7 cellular contexts compared by ENCODE assay signal in genomic region chr14:105721996-105722709, GRCh38.
DNase-seq lines count a peak whose midpoint lies in the region; ATAC-seq and TF ChIP-seq lines count a peak whose summit lies in the region.
"Not testable (repeated sequence)": the region's sequence is repeated elsewhere in the genome, so short reads cannot be mapped to it uniquely, and the experiment has no call there.

No MANE protein-coding gene starts in this region.

- peak in 2 of 3 donors; percentile 14 to 25 for DNase-seq in Peyer's patch
- DNase-seq in cardiac septum (ENCODE audit: low spot score), result peak; percentile 43
- DNase-seq in left lung, result peak; percentile 4 to 74
- DNase-seq in omental fat pad (ENCODE audit: low spot score), result peak; percentile 5
- DNase-seq in spleen, result peak; percentile 72
- DNase-seq in ureter (ENCODE audit: low spot score), result peak; percentile 38

- intact Hi-C loops in cardiac septum (cut with DNase I); left lung (cut with DNase I); spleen (cut with DNase I; ENCODE audit: low total_unique reads): not testable (repeated sequence)

- not testable (repeated sequence) for H3K4me3 ChIP-seq in Peyer's patch, left lung, spleen

- H3K4me1 ChIP-seq in Peyer's patch, left lung, spleen: not testable (repeated sequence)

- not testable (repeated sequence) for TF ChIP-seq CTCF in C4-2B (conservative IDR thresholded peaks at IDR 0.05); Peyer's patch (IDR thresholded peaks at IDR 0.05); left lung (IDR thresholded peaks at IDR 0.05); omental fat pad (IDR thresholded peaks at IDR 0.05); spleen (IDR thresholded peaks at IDR 0.05 in 8 of 11, conservative IDR thresholded peaks at IDR 0.05 in 3 of 11)

- H3K27me3 ChIP-seq in Peyer's patch; left lung; spleen (replicated peaks in 1 of 7): not testable (repeated sequence)

- ATAC-seq in left lung; omental fat pad (ENCODE audit: low FRiP score): not testable (repeated sequence)

- not testable (repeated sequence) for H3K36me3 ChIP-seq in Peyer's patch, left lung, spleen

- peak overlapping the region; percentile 22; the same call in 1 of the 2 replicates for H3K27ac ChIP-seq in C4-2B
- not testable (repeated sequence) for H3K27ac ChIP-seq in Peyer's patch, left lung, spleen

- TF ChIP-seq POLR2A in Peyer's patch (IDR thresholded peaks at IDR 0.05); spleen (IDR thresholded peaks at IDR 0.05): not testable (repeated sequence)

- 91 to 97% (median 94%) methylated on average over 12 to 40 of the region's 40 CpGs for WGBS in spleen, 5 donors

- H3K9me3 ChIP-seq in Peyer's patch, left lung, spleen: not testable (repeated sequence)

Comparison
In these comparisons a context has a peak if more than half of its experiments do, and no peak if none do; other contexts are left out.
1. DNase-seq: peak in every context shown above with its lines; median percentile 72 in spleen; 43 in cardiac septum; 39 in left lung; 38 in ureter; 20 in Peyer's patch; 5 in omental fat pad.